Comparison of ENCODE assay signal across 19 cellular contexts in the genomic region with DNA sequence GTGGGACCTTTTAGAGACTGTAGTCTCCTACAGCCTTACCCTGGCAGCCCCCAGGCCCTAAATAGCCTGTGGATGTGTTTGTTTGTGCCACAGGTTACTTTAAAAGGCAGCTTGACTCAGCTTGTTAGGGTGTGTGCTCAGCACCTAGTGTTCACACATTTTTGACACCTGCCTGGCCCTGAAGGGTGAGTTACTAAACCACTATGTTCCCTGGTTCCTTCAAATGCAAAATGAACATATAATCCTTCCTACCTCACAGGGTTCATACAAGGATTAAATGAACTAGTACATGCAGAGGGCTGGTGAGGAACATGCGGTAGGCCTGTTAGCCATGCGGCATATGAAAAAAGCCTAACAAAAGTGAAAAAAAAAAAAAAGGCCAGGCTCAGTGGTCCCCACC. TPM values are rescaled to one million over a fixed set of nuclear protein-coding genes. Genes with fewer than 3 reads are reported as not detected.
DNase-seq lines count a peak whose midpoint lies in the region; TF ChIP-seq lines count a peak whose summit lies in the region.
"Had no signal": no experiment of that assay in that cellular context is flagged by ENCODE, and none has a peak within 500 bp of the region (broad histone marks: within the 10 kb centered on the region; RNA-seq: fewer than 3 reads in every experiment).

No MANE protein-coding gene starts in this region.

- H3K9me2 ChIP-seq in Karpas-422 (replicated peaks; ENCODE audit: insufficient read depth, low read length) = no peaks in the 10 kb centered on the region

- H3K4me1 ChIP-seq in esophagus squamous epithelium = peaks cover 0 to 27% (median 6%) of the 10 kb centered on the region in 3 donors
- H3K4me1 ChIP-seq in Karpas-422 (ENCODE audit: low read length) = no peaks in the 10 kb centered on the region

- no peak overlapping the region for H3K4me2 ChIP-seq in Karpas-422 (ENCODE audit: low read depth, low read length, poor library complexity, severe bottlenecking)
- H3K4me2 ChIP-seq: BLaER1 had no signal

- no peaks in the 10 kb centered on the region for H3K36me3 ChIP-seq in esophagus squamous epithelium
- H3K36me3 ChIP-seq in Karpas-422 (ENCODE audit: insufficient read depth, low read length) = no peaks in the 10 kb centered on the region
- H3K36me3 ChIP-seq: BLaER1 had no signal

- DNase-seq in ELF-1 (ENCODE audit: low read depth, low spot score) (peak; percentile 40), epithelial cell of esophagus (ENCODE audit: low read depth) (peak; percentile 32), esophagus squamous epithelium (lab: John Stamatoyannopoulos, UW) (no peak), COLO829 (ENCODE audit: low spot score) (no peak), retina (no peak), Karpas-422 (no peak)
- DNase-seq: CD4-positive, CD25-positive, alpha-beta regulatory T cell; CD8-positive, alpha-beta T cell; DMS 273 treated with DMSO at 0.1 percent for 48 hours; DMS79; EL; GF-D8; GOT3; H7; HCEC 1CT had no signal

- TF ChIP-seq CTCF in epithelial cell of esophagus (IDR thresholded peaks at IDR 0.05; ENCODE audit: insufficient read depth, low read depth, low read length, missing control alignments) (peak; percentile 13), esophagus squamous epithelium (IDR thresholded peaks at IDR 0.05) (no peak)

- H3K27ac ChIP-seq in esophagus squamous epithelium (peak overlapping the region in 3 of 4 donors; percentile 62 to 66 (median 64)), Karpas-422 (ENCODE audit: low read length) (no peak overlapping the region)
- H3K27ac ChIP-seq: 22Rv1, BLaER1, C4-2B had no signal

- H2AFZ ChIP-seq in Karpas-422 (ENCODE audit: low read length) = no peak overlapping the region

- H3K4me3 ChIP-seq in epithelial cell of esophagus (ENCODE audit: low read length) (no peak overlapping the region), esophagus squamous epithelium (no peak overlapping the region), Karpas-422 (ENCODE audit: low read length) (no peak overlapping the region)
- H3K4me3 ChIP-seq: BLaER1 had no signal

- intact Hi-C loops in esophagus squamous epithelium (cut with DNase I) = no loop called here

- H3K79me2 ChIP-seq in Karpas-422 (ENCODE audit: low read length) = no peaks in the 10 kb centered on the region

- H4K20me1 ChIP-seq in Karpas-422 (ENCODE audit: insufficient read depth, low read depth, low read length) = no peaks in the 10 kb centered on the region
- H4K20me1 ChIP-seq: BLaER1 had no signal

- H3K27me3 ChIP-seq in esophagus squamous epithelium (no peaks in the 10 kb centered on the region), Karpas-422 (ENCODE audit: low read length) (no peaks in the 10 kb centered on the region)
- H3K27me3 ChIP-seq: BLaER1 had no signal

- WGBS in esophagus squamous epithelium, 2 donors = 24 to 65% methylated on average over 2 of the region's 2 CpGs

- H3K9ac ChIP-seq in Karpas-422 (ENCODE audit: low read length) = no peak overlapping the region
- H3K9ac ChIP-seq: BLaER1 had no signal

- TF ChIP-seq POLR2A in esophagus squamous epithelium (IDR thresholded peaks at IDR 0.05) = no peak

- no peaks in the 10 kb centered on the region for H3K9me3 ChIP-seq in esophagus squamous epithelium
- H3K9me3 ChIP-seq in Karpas-422 (ENCODE audit: low read length) = no peaks in the 10 kb centered on the region
- H3K9me3 ChIP-seq: BLaER1 had no signal

RNA-seq across cellular contexts. Expression of a gene that starts 14.9 kb away (rescaled TPM):
- 10 to 100 TPM; 25.9 to 34.8 (median 31.8) TPM for total RNA-seq in esophagus squamous epithelium
- total RNA-seq in Karpas-422 (2014; rRNA removed; shearing (Covaris generic); ENCODE audit: low replicate concordance) = not detected in 2 replicates
- total RNA-seq: B cell; CD4-positive, CD25-positive, alpha-beta regulatory T cell; CD8-positive, alpha-beta T cell had no signal

Comparison
In these comparisons a context has a peak if more than half of its experiments do, and no peak if none do; other contexts are left out.
1. DNase-seq: peak in ELF-1 (single experiment) and epithelial cell of esophagus (single experiment); none in esophagus squamous epithelium (single experiment), COLO829 (single experiment), retina (single experiment) and Karpas-422 (single experiment).
2. RNA of a gene that starts 14.9 kb away (total RNA-seq): 25.9 to 34.8 TPM in esophagus squamous epithelium; not detected in Karpas-422; every median in the first group is over 10 times any median in the second.